ENCODE assay signal across 1 cellular context in the genomic region with DNA sequence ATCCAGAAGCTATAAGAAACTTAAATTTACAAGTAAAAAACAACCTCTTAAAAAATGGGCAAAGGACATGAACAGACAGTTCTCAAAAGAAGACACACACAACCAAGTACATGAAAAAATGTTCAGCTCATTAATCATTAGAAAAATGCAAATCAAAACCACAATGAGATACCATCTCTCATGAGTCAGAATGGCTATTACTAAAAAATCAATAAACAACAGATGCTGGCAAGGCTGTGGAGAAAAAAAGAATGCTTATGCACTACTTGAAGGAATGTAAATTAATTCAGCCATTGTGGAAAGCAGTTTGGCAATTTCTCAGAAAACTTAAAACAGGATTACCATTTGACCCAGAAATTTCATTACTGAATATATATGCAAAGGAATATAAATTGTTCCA.
TF ChIP-seq lines count a peak whose summit lies in the region.

No MANE protein-coding gene starts in this region.

TF ChIP-seq in GM23338, 12 proteins besides CTCF, POLR2A, EP300 and RAD21 (continued from another document):
- TF ChIP-seq, protein P1, sequence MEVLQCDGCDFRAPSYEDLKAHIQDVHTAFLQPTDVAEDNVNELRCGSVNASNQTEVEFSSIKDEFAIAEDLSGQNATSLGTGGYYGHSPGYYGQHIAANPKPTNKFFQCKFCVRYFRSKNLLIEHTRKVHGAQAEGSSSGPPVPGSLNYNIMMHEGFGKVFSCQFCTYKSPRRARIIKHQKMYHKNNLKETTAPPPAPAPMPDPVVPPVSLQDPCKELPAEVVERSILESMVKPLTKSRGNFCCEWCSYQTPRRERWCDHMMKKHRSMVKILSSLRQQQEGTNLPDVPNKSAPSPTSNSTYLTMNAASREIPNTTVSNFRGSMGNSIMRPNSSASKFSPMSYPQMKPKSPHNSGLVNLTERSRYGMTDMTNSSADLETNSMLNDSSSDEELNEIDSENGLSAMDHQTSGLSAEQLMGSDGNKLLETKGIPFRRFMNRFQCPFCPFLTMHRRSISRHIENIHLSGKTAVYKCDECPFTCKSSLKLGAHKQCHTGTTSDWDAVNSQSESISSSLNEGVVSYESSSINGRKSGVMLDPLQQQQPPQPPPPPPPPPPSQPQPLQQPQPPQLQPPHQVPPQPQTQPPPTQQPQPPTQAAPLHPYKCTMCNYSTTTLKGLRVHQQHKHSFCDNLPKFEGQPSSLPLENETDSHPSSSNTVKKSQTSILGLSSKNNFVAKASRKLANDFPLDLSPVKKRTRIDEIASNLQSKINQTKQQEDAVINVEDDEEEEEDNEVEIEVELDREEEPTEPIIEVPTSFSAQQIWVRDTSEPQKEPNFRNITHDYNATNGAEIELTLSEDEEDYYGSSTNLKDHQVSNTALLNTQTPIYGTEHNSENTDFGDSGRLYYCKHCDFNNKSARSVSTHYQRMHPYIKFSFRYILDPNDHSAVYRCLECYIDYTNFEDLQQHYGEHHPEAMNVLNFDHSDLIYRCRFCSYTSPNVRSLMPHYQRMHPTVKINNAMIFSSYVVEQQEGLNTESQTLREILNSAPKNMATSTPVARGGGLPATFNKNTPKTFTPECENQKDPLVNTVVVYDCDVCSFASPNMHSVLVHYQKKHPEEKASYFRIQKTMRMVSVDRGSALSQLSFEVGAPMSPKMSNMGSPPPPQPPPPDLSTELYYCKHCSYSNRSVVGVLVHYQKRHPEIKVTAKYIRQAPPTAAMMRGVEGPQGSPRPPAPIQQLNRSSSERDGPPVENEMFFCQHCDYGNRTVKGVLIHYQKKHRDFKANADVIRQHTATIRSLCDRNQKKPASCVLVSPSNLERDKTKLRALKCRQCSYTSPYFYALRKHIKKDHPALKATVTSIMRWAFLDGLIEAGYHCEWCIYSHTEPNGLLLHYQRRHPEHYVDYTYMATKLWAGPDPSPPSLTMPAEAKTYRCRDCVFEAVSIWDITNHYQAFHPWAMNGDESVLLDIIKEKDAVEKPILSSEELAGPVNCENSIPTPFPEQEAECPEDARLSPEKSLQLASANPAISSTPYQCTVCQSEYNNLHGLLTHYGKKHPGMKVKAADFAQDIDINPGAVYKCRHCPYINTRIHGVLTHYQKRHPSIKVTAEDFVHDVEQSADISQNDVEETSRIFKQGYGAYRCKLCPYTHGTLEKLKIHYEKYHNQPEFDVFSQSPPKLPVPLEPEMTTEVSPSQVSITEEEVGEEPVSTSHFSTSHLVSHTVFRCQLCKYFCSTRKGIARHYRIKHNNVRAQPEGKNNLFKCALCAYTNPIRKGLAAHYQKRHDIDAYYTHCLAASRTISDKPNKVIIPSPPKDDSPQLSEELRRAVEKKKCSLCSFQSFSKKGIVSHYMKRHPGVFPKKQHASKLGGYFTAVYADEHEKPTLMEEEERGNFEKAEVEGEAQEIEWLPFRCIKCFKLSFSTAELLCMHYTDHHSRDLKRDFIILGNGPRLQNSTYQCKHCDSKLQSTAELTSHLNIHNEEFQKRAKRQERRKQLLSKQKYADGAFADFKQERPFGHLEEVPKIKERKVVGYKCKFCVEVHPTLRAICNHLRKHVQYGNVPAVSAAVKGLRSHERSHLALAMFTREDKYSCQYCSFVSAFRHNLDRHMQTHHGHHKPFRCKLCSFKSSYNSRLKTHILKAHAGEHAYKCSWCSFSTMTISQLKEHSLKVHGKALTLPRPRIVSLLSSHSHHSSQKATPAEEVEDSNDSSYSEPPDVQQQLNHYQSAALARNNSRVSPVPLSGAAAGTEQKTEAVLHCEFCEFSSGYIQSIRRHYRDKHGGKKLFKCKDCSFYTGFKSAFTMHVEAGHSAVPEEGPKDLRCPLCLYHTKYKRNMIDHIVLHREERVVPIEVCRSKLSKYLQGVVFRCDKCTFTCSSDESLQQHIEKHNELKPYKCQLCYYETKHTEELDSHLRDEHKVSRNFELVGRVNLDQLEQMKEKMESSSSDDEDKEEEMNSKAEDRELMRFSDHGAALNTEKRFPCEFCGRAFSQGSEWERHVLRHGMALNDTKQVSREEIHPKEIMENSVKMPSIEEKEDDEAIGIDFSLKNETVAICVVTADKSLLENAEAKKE (CRISPR knock-in tag; IDR thresholded peaks at IDR 0.05), result no peak
- TF ChIP-seq CREB1 (CRISPR knock-in tag; IDR thresholded peaks at IDR 0.05; ENCODE audit: low read depth) (no peak), JUNB (IDR thresholded peaks at IDR 0.05; ENCODE audit: unreplicated experiment) (no peak), EZH2 (IDR thresholded peaks at IDR 0.05; ENCODE audit: low read depth, unreplicated experiment) (no peak), POLR2AphosphoS5 (IDR thresholded peaks at IDR 0.05; ENCODE audit: low read depth) (no peak), STAT1 (IDR thresholded peaks at IDR 0.05; ENCODE audit: unreplicated experiment) (no peak), ZNF114 (CRISPR knock-in tag; IDR thresholded peaks at IDR 0.05) (no peak)
- TF ChIP-seq, protein P2, sequence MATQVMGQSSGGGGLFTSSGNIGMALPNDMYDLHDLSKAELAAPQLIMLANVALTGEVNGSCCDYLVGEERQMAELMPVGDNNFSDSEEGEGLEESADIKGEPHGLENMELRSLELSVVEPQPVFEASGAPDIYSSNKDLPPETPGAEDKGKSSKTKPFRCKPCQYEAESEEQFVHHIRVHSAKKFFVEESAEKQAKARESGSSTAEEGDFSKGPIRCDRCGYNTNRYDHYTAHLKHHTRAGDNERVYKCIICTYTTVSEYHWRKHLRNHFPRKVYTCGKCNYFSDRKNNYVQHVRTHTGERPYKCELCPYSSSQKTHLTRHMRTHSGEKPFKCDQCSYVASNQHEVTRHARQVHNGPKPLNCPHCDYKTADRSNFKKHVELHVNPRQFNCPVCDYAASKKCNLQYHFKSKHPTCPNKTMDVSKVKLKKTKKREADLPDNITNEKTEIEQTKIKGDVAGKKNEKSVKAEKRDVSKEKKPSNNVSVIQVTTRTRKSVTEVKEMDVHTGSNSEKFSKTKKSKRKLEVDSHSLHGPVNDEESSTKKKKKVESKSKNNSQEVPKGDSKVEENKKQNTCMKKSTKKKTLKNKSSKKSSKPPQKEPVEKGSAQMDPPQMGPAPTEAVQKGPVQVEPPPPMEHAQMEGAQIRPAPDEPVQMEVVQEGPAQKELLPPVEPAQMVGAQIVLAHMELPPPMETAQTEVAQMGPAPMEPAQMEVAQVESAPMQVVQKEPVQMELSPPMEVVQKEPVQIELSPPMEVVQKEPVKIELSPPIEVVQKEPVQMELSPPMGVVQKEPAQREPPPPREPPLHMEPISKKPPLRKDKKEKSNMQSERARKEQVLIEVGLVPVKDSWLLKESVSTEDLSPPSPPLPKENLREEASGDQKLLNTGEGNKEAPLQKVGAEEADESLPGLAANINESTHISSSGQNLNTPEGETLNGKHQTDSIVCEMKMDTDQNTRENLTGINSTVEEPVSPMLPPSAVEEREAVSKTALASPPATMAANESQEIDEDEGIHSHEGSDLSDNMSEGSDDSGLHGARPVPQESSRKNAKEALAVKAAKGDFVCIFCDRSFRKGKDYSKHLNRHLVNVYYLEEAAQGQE (IDR thresholded peaks at IDR 0.05; ENCODE audit: unreplicated experiment), result no peak
